1 cellular context compared by ENCODE assay signal in the genomic region with DNA sequence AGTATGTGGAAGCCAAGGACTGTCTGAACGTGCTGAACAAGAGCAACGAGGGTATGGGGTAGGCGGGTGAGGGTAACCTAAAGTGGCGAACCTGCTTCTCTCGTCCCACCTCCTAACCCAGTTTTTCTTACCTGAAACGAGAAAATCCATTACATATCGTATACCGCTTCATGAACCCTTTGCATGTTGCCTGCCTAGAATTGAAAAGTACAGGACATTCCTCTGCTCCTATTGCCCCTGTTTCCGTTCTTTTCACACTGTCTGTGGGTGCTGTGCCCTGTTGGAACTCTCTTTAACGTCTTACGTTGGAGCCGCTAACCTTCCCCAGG.
TF ChIP-seq lines count a peak whose summit lies in the region.

No MANE protein-coding gene starts in this region.

TF ChIP-seq in GM23338, 12 proteins besides CTCF, POLR2A, EP300 and RAD21:
- TF ChIP-seq POLR2AphosphoS5 (IDR thresholded peaks at IDR 0.05; ENCODE audit: low read depth) = no peak
- no peak for TF ChIP-seq JUNB (IDR thresholded peaks at IDR 0.05; ENCODE audit: unreplicated experiment)
- TF ChIP-seq ZNF114 (CRISPR knock-in tag; IDR thresholded peaks at IDR 0.05) = no peak
